ENCODE assay signal across 17 cellular contexts in genomic region chr6:167791036-167791779, GRCh38. TPM values are rescaled to one million over a fixed set of nuclear protein-coding genes. Genes with fewer than 3 reads are reported as not detected.
DNase-seq lines count a peak whose midpoint lies in the region; ATAC-seq and TF ChIP-seq lines count a peak whose summit lies in the region.
"Had no signal": no experiment of that assay in that cellular context is flagged by ENCODE, and none has a peak within 500 bp of the region (broad histone marks: within the 10 kb centered on the region; RNA-seq: fewer than 3 reads in every experiment).

No MANE protein-coding gene starts in this region.

- TF ChIP-seq CTCF in brain (conservative IDR thresholded peaks at IDR 0.05) (no peak), type B pancreatic cell (conservative IDR thresholded peaks at IDR 0.05) (no peak)

- peaks cover 55% of the 10 kb centered on the region for H3K4me1 Mint-ChIP-seq in brain
- peaks cover 5% of the 10 kb centered on the region for H3K4me1 Mint-ChIP-seq in type B pancreatic cell (ENCODE audit: unreplicated experiment)
- peaks cover 4 to 12% (median 6%) of the 10 kb centered on the region in 4 donors for H3K4me1 Mint-ChIP-seq in naive thymus-derived CD8-positive, alpha-beta T cell
- H3K4me1 Mint-ChIP-seq: activated naive CD4-positive, alpha-beta T cell treated with anti-CD3 and anti-CD28 coated beads, Interleukin-2, amount 10 ng/mL, durations not matched to agents 7 days and 5 days; natural killer cell; stimulated activated effector memory CD8-positive, alpha-beta T cell treated with anti-CD3 and anti-CD28 coated beads, Interleukin-12 subunit alpha, Interleukin-12 subunit beta, amount 100 ng/mL, for 72 hours had no signal

- ATAC-seq in SK-N-SH treated with all-trans-retinoic acid at 6 μM for 48 hours, result no peak
- no peak for ATAC-seq in naive thymus-derived CD8-positive, alpha-beta T cell
- ATAC-seq: stimulated activated effector memory CD8-positive, alpha-beta T cell treated with anti-CD3 and anti-CD28 coated beads, Interleukin-12 subunit alpha, Interleukin-12 subunit beta, amount 100 ng/mL, for 72 hours had no signal

- no peak overlapping the region for H3K4me3 Mint-ChIP-seq in brain
- H3K4me3 Mint-ChIP-seq in type B pancreatic cell, result no peak overlapping the region
- H3K4me3 Mint-ChIP-seq in naive thymus-derived CD8-positive, alpha-beta T cell, result no peak overlapping the region
- H3K4me3 Mint-ChIP-seq: activated naive CD4-positive, alpha-beta T cell treated with anti-CD3 and anti-CD28 coated beads, Interleukin-2, amount 10 ng/mL, durations not matched to agents 7 days and 5 days; natural killer cell; stimulated activated effector memory CD8-positive, alpha-beta T cell treated with anti-CD3 and anti-CD28 coated beads, Interleukin-12 subunit alpha, Interleukin-12 subunit beta, amount 100 ng/mL, for 72 hours had no signal

- H3K9me3 Mint-ChIP-seq in brain (peaks cover 0 to 4% (median 4%) of the 10 kb centered on the region in 5 experiments), type B pancreatic cell (no peaks in the 10 kb centered on the region)
- no peaks in the 10 kb centered on the region for H3K9me3 Mint-ChIP-seq in naive thymus-derived CD8-positive, alpha-beta T cell
- H3K9me3 Mint-ChIP-seq: activated naive CD4-positive, alpha-beta T cell treated with anti-CD3 and anti-CD28 coated beads, Interleukin-2, amount 10 ng/mL, durations not matched to agents 7 days and 5 days; natural killer cell; stimulated activated effector memory CD8-positive, alpha-beta T cell treated with anti-CD3 and anti-CD28 coated beads, Interleukin-12 subunit alpha, Interleukin-12 subunit beta, amount 100 ng/mL, for 72 hours had no signal

- no peaks in the 10 kb centered on the region for H3K27me3 Mint-ChIP-seq in brain
- peaks cover 9% of the 10 kb centered on the region for H3K27me3 Mint-ChIP-seq in type B pancreatic cell
- peaks cover 22 to 56% (median 34%) of the 10 kb centered on the region in 5 donors for H3K27me3 Mint-ChIP-seq in naive thymus-derived CD8-positive, alpha-beta T cell

- peak; percentile 33 for DNase-seq in activated CD8-positive, alpha-beta memory T cell treated with anti-CD3 and anti-CD28 coated beads for 24 hours
- no peak for DNase-seq in activated CD8-positive, alpha-beta memory T cell treated with anti-CD3 and anti-CD28 coated beads, Interleukin-2, amount 50 U/mL, for 4 hours
- DNase-seq in kidney tubule cell (ENCODE audit: low spot score), result peak; percentile 47
- peak; percentile 54 for DNase-seq in type B pancreatic cell (ENCODE audit: extremely low spot score, unreplicated experiment)
- DNase-seq in activated CD4-positive, alpha-beta T cell treated with anti-CD3 and anti-CD28 coated beads for 1 hour, result no peak
- no peak for DNase-seq in naive thymus-derived CD8-positive, alpha-beta T cell
- DNase-seq: activated naive CD4-positive, alpha-beta T cell treated with anti-CD3 and anti-CD28 coated beads, Interleukin-2, amount 10 ng/mL, durations not matched to agents 7 days and 5 days; central memory CD4-positive, alpha-beta T cell; COR-L47; left ventricle myocardium inferior; natural killer cell; NCI-H1092; NCI-H2227 treated with DMSO at 0.1 percent for 48 hours; WERI-Rb-1 had no signal

- H3K36me3 Mint-ChIP-seq in brain, result no peaks in the 10 kb centered on the region
- H3K36me3 Mint-ChIP-seq in type B pancreatic cell, result no peaks in the 10 kb centered on the region
- H3K36me3 Mint-ChIP-seq in naive thymus-derived CD8-positive, alpha-beta T cell, result peaks cover 0 to 5% (median 0%) of the 10 kb centered on the region in 3 donors
- H3K36me3 Mint-ChIP-seq: activated naive CD4-positive, alpha-beta T cell treated with anti-CD3 and anti-CD28 coated beads, Interleukin-2, amount 10 ng/mL, durations not matched to agents 7 days and 5 days; natural killer cell; stimulated activated effector memory CD8-positive, alpha-beta T cell treated with anti-CD3 and anti-CD28 coated beads, Interleukin-12 subunit alpha, Interleukin-12 subunit beta, amount 100 ng/mL, for 72 hours had no signal

- H3K27ac Mint-ChIP-seq in brain (peak overlapping the region in 3 of 5 experiments; percentile 36 to 83 (median 72)), type B pancreatic cell (no peak overlapping the region)
- H3K27ac Mint-ChIP-seq in naive thymus-derived CD8-positive, alpha-beta T cell, result no peak overlapping the region
- H3K27ac Mint-ChIP-seq: activated naive CD4-positive, alpha-beta T cell treated with anti-CD3 and anti-CD28 coated beads, Interleukin-2, amount 10 ng/mL, durations not matched to agents 7 days and 5 days; natural killer cell; stimulated activated effector memory CD8-positive, alpha-beta T cell treated with anti-CD3 and anti-CD28 coated beads, Interleukin-12 subunit alpha, Interleukin-12 subunit beta, amount 100 ng/mL, for 72 hours had no signal

- POLR2A ChIA-PET in naive thymus-derived CD8-positive, alpha-beta T cell (lab: Charles Lee), result no interaction called here

TF ChIP-seq in SK-N-SH treated with all-trans-retinoic acid at 6 μM for 48 hours, 23 proteins besides CTCF, POLR2A, EP300 and RAD21:
- TF ChIP-seq ARNTL (CRISPR knock-in tag; IDR thresholded peaks at IDR 0.05; ENCODE audit: borderline replicate concordance, low read depth), result no peak
- TF ChIP-seq ESRRG (CRISPR knock-in tag; IDR thresholded peaks at IDR 0.05), result no peak
- no peak for TF ChIP-seq SNAI2 (CRISPR knock-in tag; IDR thresholded peaks at IDR 0.05)
- no peak for TF ChIP-seq ZC3H10 (CRISPR knock-in tag; IDR thresholded peaks at IDR 0.05)
- no peak for TF ChIP-seq TCF4 (CRISPR knock-in tag; IDR thresholded peaks at IDR 0.05; ENCODE audit: borderline replicate concordance)
- TF ChIP-seq ZFP3 (CRISPR knock-in tag; IDR thresholded peaks at IDR 0.05), result no peak
- no peak for TF ChIP-seq TOX (CRISPR knock-in tag; IDR thresholded peaks at IDR 0.05; ENCODE audit: borderline replicate concordance)
- TF ChIP-seq CSDC2 (CRISPR knock-in tag; IDR thresholded peaks at IDR 0.05), result no peak
- no peak for TF ChIP-seq PATZ1 (CRISPR knock-in tag; IDR thresholded peaks at IDR 0.05; ENCODE audit: borderline replicate concordance)
- TF ChIP-seq GLIS3 (CRISPR knock-in tag; IDR thresholded peaks at IDR 0.05), result no peak
- no peak for TF ChIP-seq ISL1 (CRISPR knock-in tag; IDR thresholded peaks at IDR 0.05)
- no peak for TF ChIP-seq PPARA (CRISPR knock-in tag; IDR thresholded peaks at IDR 0.05; ENCODE audit: borderline replicate concordance)
- no peak for TF ChIP-seq RARB (CRISPR knock-in tag; IDR thresholded peaks at IDR 0.05)
- no peak for TF ChIP-seq TSHZ2 (CRISPR knock-in tag; IDR thresholded peaks at IDR 0.05)

RNA-seq across cellular contexts. Expression of gene AFDN, which starts 35.5 kb away (rescaled TPM):
- 50.8 TPM for polyA plus RNA-seq in brain (ENCODE audit: insufficient read depth, low read depth, low replicate concordance)
- 140 and 154 TPM in 2 replicates for total RNA-seq in type B pancreatic cell (ENCODE audit: low replicate concordance)
- total RNA-seq in naive thymus-derived CD8-positive, alpha-beta T cell, result 1 to 10 TPM; 9.4 to 9.6 TPM
- 1 to 10 TPM in 1 of 3 donors, under 1 TPM in 1, not detected in 1; 0.46 to 1.2 TPM for polyA plus RNA-seq in naive thymus-derived CD8-positive, alpha-beta T cell

Comparison
In these comparisons a context has a peak if more than half of its experiments do, and no peak if none do; other contexts are left out.
1. DNase-seq: peak in activated CD8-positive, alpha-beta memory T cell treated with anti-CD3 and anti-CD28 coated beads for 24 hours (single experiment), kidney tubule cell (single experiment) and type B pancreatic cell (single experiment); none in activated CD8-positive, alpha-beta memory T cell treated with anti-CD3 and anti-CD28 coated beads, Interleukin-2, amount 50 U/mL, for 4 hours (single experiment), activated CD4-positive, alpha-beta T cell treated with anti-CD3 and anti-CD28 coated beads for 1 hour (single experiment) and naive thymus-derived CD8-positive, alpha-beta T cell (0 of 10).
2. H3K27ac Mint-ChIP-seq: peak in brain (3 of 5); none in type B pancreatic cell (single experiment) and naive thymus-derived CD8-positive, alpha-beta T cell (0 of 10).
3. RNA of gene AFDN, which starts 35.5 kb away (total RNA-seq): 140 to 154 TPM in type B pancreatic cell; 9.4 to 9.6 TPM in naive thymus-derived CD8-positive, alpha-beta T cell; every median in the first group is over 10 times any median in the second.